27 cellular contexts compared by ENCODE assay signal in genomic region chr22:32058656-32059280, GRCh38. TPM values are rescaled to one million over a fixed set of nuclear protein-coding genes. Genes with fewer than 3 reads are reported as not detected.
DNase-seq lines count a peak whose midpoint lies in the region; ATAC-seq and TF ChIP-seq lines count a peak whose summit lies in the region.
"Had no signal": no experiment of that assay in that cellular context is flagged by ENCODE, and none has a peak within 500 bp of the region (broad histone marks: within the 10 kb centered on the region; RNA-seq: fewer than 3 reads in every experiment).

No MANE protein-coding gene starts in this region.

- peaks cover 4% of the 10 kb centered on the region for H3K9me3 ChIP-seq in adipocyte (ENCODE audit: control insufficient read depth, low read length)
- H3K9me3 ChIP-seq in heart right ventricle: no peaks in the 10 kb centered on the region

- peaks cover 15% of the 10 kb centered on the region for H3K27me3 ChIP-seq in adipocyte (replicated peaks; ENCODE audit: control insufficient read depth, insufficient read depth, low read length)
- H3K27me3 ChIP-seq in heart right ventricle: no peaks in the 10 kb centered on the region

- DNase-seq in DMS79 (lab: John Stamatoyannopoulos, UW) (peak; percentile 36), adipocyte (ENCODE audit: low read depth) (peak; percentile 67), heart right ventricle (peak in 1 of 2 donors; percentile 22), myocyte (ENCODE audit: low read depth) (peak; percentile 23), activated gamma-delta T cell treated with Interleukin-2 at 50 U/mL for 16 hours (no peak), middle frontal gyrus (ENCODE audit: extremely low spot score, low spot score) (no peak)
- no peak for DNase-seq in activated CD8-positive, alpha-beta T cell treated with anti-CD3 and anti-CD28 coated beads, Interleukin-2, amount 10 ng/mL, durations not matched to agents 7 days and 5 days
- DNase-seq: activated CD4-positive, alpha-beta memory T cell treated with anti-CD3 and anti-CD28 coated beads, Interleukin-2, amount 10 ng/mL, durations not matched to agents 7 days and 5 days; activated naive CD4-positive, alpha-beta T cell treated with anti-CD3 and anti-CD28 coated beads, Interleukin-2, amount 50 U/mL, for 16 hours; activated T-cell treated with anti-CD3 and anti-CD28 coated beads, Interleukin-2, amount 50 U/mL, for 24 hours; CD4-positive, alpha-beta memory T cell; GOT3; immature natural killer cell; midbrain; MV-4-11; NCI-H2081 treated with DMSO at 0.1 percent for 48 hours; NCI-H526; SHP77 had no signal

- H3K27me3 Mint-ChIP-seq in activated CD8-positive, alpha-beta T cell treated with anti-CD3 and anti-CD28 coated beads, Interleukin-2, amount 10 ng/mL, durations not matched to agents 7 days and 5 days (ENCODE audit: low read depth): peaks cover 43% of the 10 kb centered on the region

- H3K27ac ChIP-seq in heart right ventricle: peak overlapping the region; percentile 47 to 87 (median 70)
- H3K27ac ChIP-seq: HL-60 had no signal

- H3K4me1 ChIP-seq in adipocyte (ENCODE audit: control insufficient read depth, insufficient read depth, low read length): peaks cover 6% of the 10 kb centered on the region
- H3K4me1 ChIP-seq in heart right ventricle: peaks cover 0 to 35% (median 0%) of the 10 kb centered on the region in 9 donors

- TF ChIP-seq CTCF in heart right ventricle (IDR thresholded peaks at IDR 0.05): no peak

- no peak overlapping the region for H3K9ac ChIP-seq in adipocyte (ENCODE audit: low read length)

- CTCF ChIA-PET in activated CD8-positive, alpha-beta T cell treated with anti-CD3 and anti-CD28 coated beads, Interleukin-2, amount 10 ng/mL, durations not matched to agents 7 days and 5 days (lab: Charles Lee): no interaction called here

- H3K36me3 ChIP-seq in adipocyte (ENCODE audit: control insufficient read depth, insufficient read depth, low read length, severe bottlenecking): no peaks in the 10 kb centered on the region
- no peaks in the 10 kb centered on the region for H3K36me3 ChIP-seq in heart right ventricle

- WGBS in heart right ventricle, 2 donors: 39 to 40% methylated on average over 3 of the region's 3 CpGs

- no peaks in the 10 kb centered on the region for H3K4me1 Mint-ChIP-seq in activated CD8-positive, alpha-beta T cell treated with anti-CD3 and anti-CD28 coated beads, Interleukin-2, amount 10 ng/mL, durations not matched to agents 7 days and 5 days (ENCODE audit: low read depth)
- H3K4me1 Mint-ChIP-seq: activated CD4-positive, alpha-beta memory T cell treated with anti-CD3 and anti-CD28 coated beads, Interleukin-2, amount 10 ng/mL, durations not matched to agents 7 days and 5 days; CD4-positive, alpha-beta memory T cell; IgD-negative memory B cell; immature natural killer cell had no signal

- intact Hi-C loops in heart right ventricle (cut with DNase I): no loop called here

- ATAC-seq in heart right ventricle (peak; percentile 75 to 87 (median 82)), HG03439 (IDR thresholded peaks at IDR 0.05; ENCODE audit: unreplicated experiment) (no peak)
- no peak for ATAC-seq in activated CD8-positive, alpha-beta T cell treated with anti-CD3 and anti-CD28 coated beads, Interleukin-2, amount 10 ng/mL, durations not matched to agents 7 days and 5 days

- H3K9me3 Mint-ChIP-seq in activated CD8-positive, alpha-beta T cell treated with anti-CD3 and anti-CD28 coated beads, Interleukin-2, amount 10 ng/mL, durations not matched to agents 7 days and 5 days (ENCODE audit: insufficient read depth): no peaks in the 10 kb centered on the region
- H3K9me3 Mint-ChIP-seq: activated CD4-positive, alpha-beta memory T cell treated with anti-CD3 and anti-CD28 coated beads, Interleukin-2, amount 10 ng/mL, durations not matched to agents 7 days and 5 days; activated T-cell treated with anti-CD3 and anti-CD28 coated beads, Interleukin-2, amount 50 U/mL, for 24 hours; dendritic cell treated with granulocyte-macrophage colony-stimulating factor and Interleukin-4, amounts not matched to agents 40 ng/mL and 50 ng/mL, for 4 days; immature natural killer cell; stimulated activated naive CD8-positive, alpha-beta T cell treated with anti-CD3 and anti-CD28 coated beads, Interleukin-15, Interleukin-2, amounts not matched to agents 100 ng/mL and 50 ng/mL, for 24 hours; T-helper 1 cell treated with Interleukin-12 subunit alpha and Interleukin-12 subunit beta and Interleukin-4 antibody, amounts not matched to agents 30 μg/mL and 1 μg/mL, for 36 hours; type B pancreatic cell had no signal

- no peak overlapping the region for H3K27ac Mint-ChIP-seq in activated CD8-positive, alpha-beta T cell treated with anti-CD3 and anti-CD28 coated beads, Interleukin-2, amount 10 ng/mL, durations not matched to agents 7 days and 5 days
- H3K27ac Mint-ChIP-seq: activated CD4-positive, alpha-beta memory T cell treated with anti-CD3 and anti-CD28 coated beads, Interleukin-2, amount 10 ng/mL, durations not matched to agents 7 days and 5 days; activated T-cell treated with anti-CD3 and anti-CD28 coated beads, Interleukin-2, amount 50 U/mL, for 24 hours; dendritic cell treated with granulocyte-macrophage colony-stimulating factor and Interleukin-4, amounts not matched to agents 40 ng/mL and 50 ng/mL, for 4 days; IgD-negative memory B cell; stimulated activated naive CD8-positive, alpha-beta T cell treated with anti-CD3 and anti-CD28 coated beads, Interleukin-15, Interleukin-2, amounts not matched to agents 100 ng/mL and 50 ng/mL, for 24 hours; T-helper 1 cell treated with Interleukin-12 subunit alpha and Interleukin-12 subunit beta and Interleukin-4 antibody, amounts not matched to agents 30 μg/mL and 1 μg/mL, for 36 hours; type B pancreatic cell had no signal

- no peaks in the 10 kb centered on the region for H3K36me3 Mint-ChIP-seq in activated CD8-positive, alpha-beta T cell treated with anti-CD3 and anti-CD28 coated beads, Interleukin-2, amount 10 ng/mL, durations not matched to agents 7 days and 5 days (ENCODE audit: low read depth)
- H3K36me3 Mint-ChIP-seq: IgD-negative memory B cell, type B pancreatic cell had no signal

- POLR2A ChIA-PET in activated CD8-positive, alpha-beta T cell treated with anti-CD3 and anti-CD28 coated beads, Interleukin-2, amount 10 ng/mL, durations not matched to agents 7 days and 5 days (lab: Charles Lee): no interaction called here

- H3K4me3 ChIP-seq in adipocyte (ENCODE audit: low read length): no peak overlapping the region
- peak overlapping the region; percentile 18 to 56 (median 43) for H3K4me3 ChIP-seq in heart right ventricle

- no peak overlapping the region for H3K4me3 Mint-ChIP-seq in activated CD8-positive, alpha-beta T cell treated with anti-CD3 and anti-CD28 coated beads, Interleukin-2, amount 10 ng/mL, durations not matched to agents 7 days and 5 days
- H3K4me3 Mint-ChIP-seq: activated CD4-positive, alpha-beta memory T cell treated with anti-CD3 and anti-CD28 coated beads, Interleukin-2, amount 10 ng/mL, durations not matched to agents 7 days and 5 days; activated T-cell treated with anti-CD3 and anti-CD28 coated beads, Interleukin-2, amount 50 U/mL, for 24 hours; CD4-positive, alpha-beta memory T cell; dendritic cell treated with granulocyte-macrophage colony-stimulating factor and Interleukin-4, amounts not matched to agents 40 ng/mL and 50 ng/mL, for 4 days; IgD-negative memory B cell; immature natural killer cell; stimulated activated naive CD8-positive, alpha-beta T cell treated with anti-CD3 and anti-CD28 coated beads, Interleukin-15, Interleukin-2, amounts not matched to agents 100 ng/mL and 50 ng/mL, for 24 hours; T-helper 1 cell treated with Interleukin-12 subunit alpha and Interleukin-12 subunit beta and Interleukin-4 antibody, amounts not matched to agents 30 μg/mL and 1 μg/mL, for 36 hours; type B pancreatic cell had no signal

RNA-seq across cellular contexts. Expression of gene SLC5A1, which starts 15.7 kb away (rescaled TPM):
- 100 to 1,000 TPM in 5 of 10 donors, 10 to 100 TPM in 5; 80.0 to 186 (median 108) TPM for total RNA-seq in heart right ventricle
- polyA plus RNA-seq in heart right ventricle: 10 to 100 TPM; 12.2 to 43.7 TPM
- not detected in 2 replicates for total RNA-seq in myocyte
- polyA plus RNA-seq in myocyte (2012): 0.13 TPM
- total RNA-seq in activated CD8-positive, alpha-beta T cell treated with anti-CD3 and anti-CD28 coated beads, Interleukin-2, amount 10 ng/mL, durations not matched to agents 7 days and 5 days: not detected
- total RNA-seq: activated CD4-positive, alpha-beta memory T cell treated with anti-CD3 and anti-CD28 coated beads, Interleukin-2, amount 10 ng/mL, durations not matched to agents 7 days and 5 days; CD4-positive, alpha-beta memory T cell; glomerular endothelial cell had no signal
- polyA plus RNA-seq: AG04450; CD4-positive, alpha-beta memory T cell; IgD-negative memory B cell; immature natural killer cell had no signal

Comparison
In these comparisons a context has a peak if more than half of its experiments do, and no peak if none do; other contexts are left out.
1. DNase-seq: peak in DMS79 (single experiment), adipocyte (single experiment) and myocyte (single experiment); none in activated gamma-delta T cell treated with Interleukin-2 at 50 U/mL for 16 hours (single experiment), activated CD8-positive, alpha-beta T cell treated with anti-CD3 and anti-CD28 coated beads, Interleukin-2, amount 10 ng/mL, durations not matched to agents 7 days and 5 days (single experiment) and middle frontal gyrus (single experiment).
2. ATAC-seq: peak in heart right ventricle (8 of 8); none in HG03439 (single experiment) and activated CD8-positive, alpha-beta T cell treated with anti-CD3 and anti-CD28 coated beads, Interleukin-2, amount 10 ng/mL, durations not matched to agents 7 days and 5 days (single experiment).
3. RNA of gene SLC5A1, which starts 15.7 kb away (total RNA-seq): 80.0 to 186 TPM in heart right ventricle; not detected in activated CD8-positive, alpha-beta T cell treated with anti-CD3 and anti-CD28 coated beads, Interleukin-2, amount 10 ng/mL, durations not matched to agents 7 days and 5 days and not detected in myocyte; every median in the first group is over 10 times any median in the second.